15 cellular contexts compared by ENCODE assay signal in genomic region chr12:130700492-130701401, GRCh38.
"Had no signal": no experiment of that assay in that cellular context is flagged by ENCODE, and none has a peak within 500 bp of the region (broad histone marks: within the 10 kb centered on the region; RNA-seq: fewer than 3 reads in every experiment).

No MANE protein-coding gene starts in this region.

- H3K36me3 ChIP-seq: adrenal gland, pancreas, tibial nerve had no signal

- H3K4me1 ChIP-seq: adrenal gland, pancreas, tibial nerve had no signal

- H3K27ac ChIP-seq: adrenal gland, pancreas, skin epidermis, tibial nerve had no signal

- H3K4me1 Mint-ChIP-seq: activated B cell treated with CpG ODN at 0.5 μM for 24 hours; activated CD4-positive, alpha-beta T cell treated with anti-CD3 and anti-CD28 coated beads, Interleukin-2, amount 10 ng/mL, durations not matched to agents 24 days and 14 days; activated T-helper 17 cell treated with anti-CD3 and anti-CD28 coated beads, Interleukin-2, amount 50 U/mL, for 72 hours; T-helper 17 cell had no signal

- H3K4me3 ChIP-seq: adrenal gland, pancreas, skin epidermis, tibial nerve had no signal

- H3K9me3 Mint-ChIP-seq: activated B cell treated with CpG ODN at 0.5 μM for 24 hours; activated CD4-positive, alpha-beta T cell treated with anti-CD3 and anti-CD28 coated beads, Interleukin-2, amount 10 ng/mL, durations not matched to agents 24 days and 14 days; activated T-helper 17 cell treated with anti-CD3 and anti-CD28 coated beads, Interleukin-2, amount 50 U/mL, for 72 hours; natural killer cell treated with Interleukin-12 subunit alpha and Interleukin-12 subunit beta and Interleukin-15 and Interleukin-18, amount 100 ng/mL, for 72 hours had no signal

- ATAC-seq: activated T-helper 17 cell treated with anti-CD3 and anti-CD28 coated beads, Interleukin-2, amount 50 U/mL, for 72 hours; left lobe of liver; pancreas; T-helper 17 cell had no signal

- H3K9me3 ChIP-seq: adrenal gland, pancreas, tibial nerve had no signal

- DNase-seq: activated B cell treated with CpG ODN at 0.5 μM for 24 hours; activated CD4-positive, alpha-beta T cell treated with anti-CD3 and anti-CD28 coated beads, Interleukin-2, amount 10 ng/mL, durations not matched to agents 24 days and 14 days; activated naive CD4-positive, alpha-beta T cell treated with anti-CD3 and anti-CD28 coated beads, Interleukin-2, amount 50 U/mL, for 16 hours; activated T-cell treated with anti-CD3 and anti-CD28 coated beads for 4 hours; central memory CD4-positive, alpha-beta T cell; erythroblast; retina; T-helper 17 cell had no signal

- H3K4me3 Mint-ChIP-seq: activated B cell treated with CpG ODN at 0.5 μM for 24 hours; activated CD4-positive, alpha-beta T cell treated with anti-CD3 and anti-CD28 coated beads, Interleukin-2, amount 10 ng/mL, durations not matched to agents 24 days and 14 days; activated T-helper 17 cell treated with anti-CD3 and anti-CD28 coated beads, Interleukin-2, amount 50 U/mL, for 72 hours; natural killer cell treated with Interleukin-12 subunit alpha and Interleukin-12 subunit beta and Interleukin-15 and Interleukin-18, amount 100 ng/mL, for 72 hours; T-helper 17 cell had no signal

- H3K27ac Mint-ChIP-seq: activated B cell treated with CpG ODN at 0.5 μM for 24 hours; activated CD4-positive, alpha-beta T cell treated with anti-CD3 and anti-CD28 coated beads, Interleukin-2, amount 10 ng/mL, durations not matched to agents 24 days and 14 days; activated T-helper 17 cell treated with anti-CD3 and anti-CD28 coated beads, Interleukin-2, amount 50 U/mL, for 72 hours; natural killer cell treated with Interleukin-12 subunit alpha and Interleukin-12 subunit beta and Interleukin-15 and Interleukin-18, amount 100 ng/mL, for 72 hours; T-helper 17 cell had no signal

- H3K27me3 ChIP-seq: adrenal gland, pancreas had no signal

- H3K36me3 Mint-ChIP-seq: natural killer cell treated with Interleukin-12 subunit alpha and Interleukin-12 subunit beta and Interleukin-15 and Interleukin-18, amount 100 ng/mL, for 72 hours had no signal
